21 cellular contexts compared by ENCODE assay signal in the genomic region with DNA sequence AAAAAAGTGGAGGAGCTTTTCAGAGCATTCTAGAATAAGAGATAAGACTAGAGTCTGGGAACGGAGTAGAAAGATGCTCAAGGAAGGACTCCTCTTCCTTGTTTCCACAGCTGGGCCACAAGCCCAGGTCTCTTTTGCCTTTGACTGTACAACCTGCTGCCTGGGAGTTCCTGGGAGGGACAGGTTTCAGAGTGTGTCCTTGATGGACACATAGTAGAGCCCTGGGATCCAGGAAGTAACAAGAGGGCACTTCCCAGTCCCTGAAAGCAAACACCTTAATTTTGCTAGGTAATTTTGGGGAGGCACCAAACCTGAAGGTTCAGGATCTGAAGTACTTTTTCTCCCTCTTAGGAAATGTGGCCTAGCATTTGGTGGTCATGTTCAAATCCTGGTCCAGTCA.
"Had no signal": no experiment of that assay in that cellular context is flagged by ENCODE, and none has a peak within 500 bp of the region (broad histone marks: within the 10 kb centered on the region; RNA-seq: fewer than 3 reads in every experiment).

No MANE protein-coding gene starts in this region.

- DNase-seq: activated CD4-positive, alpha-beta T cell treated with anti-CD3 and anti-CD28 coated beads, Interleukin-2, amount 50 U/mL, for 1 hour; activated CD8-positive, alpha-beta T cell treated with anti-CD3 and anti-CD28 coated beads, Interleukin-2, amount 10 ng/mL, durations not matched to agents 7 days and 5 days; activated effector memory CD4-positive, alpha-beta T cell treated with Interleukin-2 at 50 U/mL for 16 hours; cortex of kidney; effector CD4-positive, alpha-beta T cell; erythroblast; foreskin keratinocyte; kidney; naive thymus-derived CD4-positive, alpha-beta T cell; ovary; psoas muscle; stimulated activated CD4-positive, alpha-beta T cell treated with anti-CD3 and anti-CD28 coated beads, Interleukin-4, amount 100 ng/mL, for 24 hours; stomach; SW 1271 had no signal

- H3K9me3 Mint-ChIP-seq: activated naive CD4-positive, alpha-beta T cell treated with anti-CD3 and anti-CD28 coated beads for 36 hours; activated T-cell treated with anti-CD3 and anti-CD28 coated beads, Interleukin-2, amount 50 U/mL, for 4 hours; naive thymus-derived CD4-positive, alpha-beta T cell had no signal

- H3K27ac Mint-ChIP-seq: activated CD8-positive, alpha-beta T cell treated with anti-CD3 and anti-CD28 coated beads, Interleukin-2, amount 10 ng/mL, durations not matched to agents 7 days and 5 days had no signal

- ATAC-seq: foreskin keratinocyte; naive thymus-derived CD4-positive, alpha-beta T cell; psoas muscle had no signal

- H3K27me3 Mint-ChIP-seq: naive thymus-derived CD4-positive, alpha-beta T cell had no signal

- H3K27me3 ChIP-seq: foreskin keratinocyte, ovary, right atrium auricular region, stomach, suprapubic skin, tibial nerve had no signal

- FAIRE-seq: kidney, urothelium cell line had no signal

- H3K27ac ChIP-seq: foreskin keratinocyte, ovary, psoas muscle, right atrium auricular region, stomach, suprapubic skin, VCaP had no signal

- H3K9me3 ChIP-seq: ovary, psoas muscle, right atrium auricular region, stomach, suprapubic skin, tibial nerve had no signal

- H3K4me3 Mint-ChIP-seq: activated CD8-positive, alpha-beta T cell treated with anti-CD3 and anti-CD28 coated beads, Interleukin-2, amount 10 ng/mL, durations not matched to agents 7 days and 5 days; activated naive CD4-positive, alpha-beta T cell treated with anti-CD3 and anti-CD28 coated beads for 36 hours; activated T-cell treated with anti-CD3 and anti-CD28 coated beads, Interleukin-2, amount 50 U/mL, for 4 hours had no signal
